11 cellular contexts compared by ENCODE assay signal in the genomic region with DNA sequence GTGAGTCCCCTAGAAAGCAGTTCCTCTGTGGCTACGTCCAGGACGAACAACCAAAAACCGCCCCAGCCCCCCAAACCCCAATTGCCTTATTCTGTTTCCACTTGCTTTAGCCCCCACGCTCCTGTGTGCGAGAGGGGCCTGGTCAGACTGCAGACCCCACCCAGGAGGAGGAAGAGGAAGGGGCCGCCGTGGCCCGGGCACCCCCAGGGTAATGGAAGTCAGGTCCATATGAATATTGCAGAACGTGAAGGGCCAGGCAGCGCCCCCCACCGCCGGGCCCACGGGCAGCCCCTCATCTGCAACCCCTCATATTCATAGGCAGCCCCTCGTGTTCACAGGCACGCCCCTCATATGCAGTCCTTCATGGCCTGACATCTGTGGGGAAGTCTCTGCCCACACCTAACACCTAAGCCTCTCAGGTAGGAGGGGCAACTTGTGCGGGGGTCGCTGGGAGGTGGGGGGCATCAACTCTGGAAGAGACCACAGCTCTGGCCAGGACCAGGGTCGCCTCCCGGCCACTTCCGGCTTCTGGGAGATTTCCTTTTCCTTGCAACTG. TPM values are rescaled to one million over a fixed set of nuclear protein-coding genes. Genes with fewer than 3 reads are reported as not detected.
DNase-seq lines count a peak whose midpoint lies in the region; ATAC-seq and TF ChIP-seq lines count a peak whose summit lies in the region.
"Had no signal": no experiment of that assay in that cellular context is flagged by ENCODE, and none has a peak within 500 bp of the region (broad histone marks: within the 10 kb centered on the region; RNA-seq: fewer than 3 reads in every experiment).

No MANE protein-coding gene starts in this region.

- H3K27me3 ChIP-seq in ACC112 (ENCODE audit: insufficient read depth, low read length) = peaks cover 74% of the 10 kb centered on the region
- peaks cover 6% of the 10 kb centered on the region; the same call in 1 of the 2 replicates for H3K27me3 ChIP-seq in HCT116 (ENCODE audit: insufficient read depth, low read length)
- H3K27me3 ChIP-seq in colonic mucosa = peaks cover 24% of the 10 kb centered on the region
- H3K27me3 ChIP-seq in naive thymus-derived CD4-positive, alpha-beta T cell (ENCODE audit: control insufficient read depth in 2 of 2, insufficient read depth in 2 of 2, low read length in 2 of 2) = no peaks in the 10 kb centered on the region

- H3K4me2 ChIP-seq in HCT116 (ENCODE audit: low read length) = peak overlapping the region; percentile 62

- TF ChIP-seq CTCF in HCT116 (IDR thresholded peaks at IDR 0.05 in 2 of 3, conservative IDR thresholded peaks at IDR 0.05 in 1 of 3; ENCODE audit: borderline replicate concordance in 1 of 3, insufficient read depth in 1 of 3, low read depth in 2 of 3, low read length in 2 of 3) (no peak), colonic mucosa (IDR thresholded peaks at IDR 0.05) (no peak)

- DNase-seq in HCT116 (ENCODE audit: low read depth, low spot score) = no peak
- no peak for DNase-seq in colonic mucosa
- no peak for DNase-seq in naive thymus-derived CD4-positive, alpha-beta T cell
- no peak for DNase-seq in OCI-M2 (lab: John Stamatoyannopoulos, UW; ENCODE audit: unreplicated experiment)
- no peak for DNase-seq in posterior cingulate gyrus
- DNase-seq in D341Med (ENCODE audit: low spot score) = no peak

- peak overlapping the region in 1 of 9 donors; percentile 45 for H3K27ac Mint-ChIP-seq in naive thymus-derived CD4-positive, alpha-beta T cell

- H3K9ac ChIP-seq in HCT116 (ENCODE audit: low read length) (no peak overlapping the region), colonic mucosa (ENCODE audit: low read depth in 2 of 2, low read length in 2 of 2) (no peak overlapping the region)

- RAD21 ChIA-PET in HCT116 (lab: Charles Lee; ENCODE audit: low non-redundant PET in 1 of 2, low total read pairs in 2 of 2, uncharacterized antibody in 2 of 2, unreplicated experiment in 2 of 2) = no interaction called here

- H3K9me3 Mint-ChIP-seq in naive thymus-derived CD4-positive, alpha-beta T cell = peaks cover 0 to 14% (median 11%) of the 10 kb centered on the region in 11 donors

- H2AFZ ChIP-seq in ACC112 (ENCODE audit: low read length, unreplicated experiment) (no peak overlapping the region), HCT116 (ENCODE audit: low read depth, low read length, poor library complexity, severe bottlenecking) (no peak overlapping the region)

- H3K4me3 ChIP-seq in ACC112 (ENCODE audit: low read depth, low read length) = peak overlapping the region; percentile 67
- peak overlapping the region; percentile 25 to 42; a peak in 1 of 4 replicates for H3K4me3 ChIP-seq in HCT116 (replicated peaks in 1 of 2; ENCODE audit: low read depth in 1 of 2, low read length in 2 of 2)
- peak overlapping the region; percentile 31 for H3K4me3 ChIP-seq in colonic mucosa
- no peak overlapping the region for H3K4me3 ChIP-seq in naive thymus-derived CD4-positive, alpha-beta T cell (ENCODE audit: low read length)
- H3K4me3 ChIP-seq: K562 had no signal

- TF ChIP-seq POLR2A in HCT116 (IDR thresholded peaks at IDR 0.05; ENCODE audit: borderline replicate concordance, extremely low read depth, insufficient read depth, insufficient read length) = no peak

- ATAC-seq in HCT116 (no peak), HG03439 (IDR thresholded peaks at IDR 0.05; ENCODE audit: unreplicated experiment) (no peak)
- ATAC-seq in naive thymus-derived CD4-positive, alpha-beta T cell = no peak

- H3K9me3 ChIP-seq in HCT116 (ENCODE audit: control insufficient read depth in 1 of 2, insufficient read depth in 1 of 2, low read depth in 1 of 2, low read length in 2 of 2) (no peaks in the 10 kb centered on the region), colonic mucosa (no peaks in the 10 kb centered on the region)
- H3K9me3 ChIP-seq in naive thymus-derived CD4-positive, alpha-beta T cell (ENCODE audit: control insufficient read depth in 2 of 3, low read length in 3 of 3) = peaks cover 0 to 5% (median 0%) of the 10 kb centered on the region in 3 experiments
- H3K9me3 ChIP-seq: SJSA1 had no signal

- intact Hi-C loops in HCT116 (cut with micrococcal nuclease) = no loop called here
- intact Hi-C loops in colonic mucosa (cut with DNase I) = no loop called here
- intact Hi-C loops in naive thymus-derived CD4-positive, alpha-beta T cell (cut with micrococcal nuclease) = no loop called here
- intact Hi-C loops in posterior cingulate gyrus (cut with DNase I) = no loop called here

- no peaks in the 10 kb centered on the region for H3K79me2 ChIP-seq in ACC112 (ENCODE audit: control insufficient read depth, insufficient read depth, low read length, unreplicated experiment)
- H3K79me2 ChIP-seq in HCT116 (ENCODE audit: insufficient read depth, low read length) = no peaks in the 10 kb centered on the region

- H3K4me1 Mint-ChIP-seq in naive thymus-derived CD4-positive, alpha-beta T cell = peaks cover 0 to 7% (median 3%) of the 10 kb centered on the region in 7 donors

- no peaks in the 10 kb centered on the region for H4K20me1 ChIP-seq in HCT116 (ENCODE audit: insufficient read depth)

- H3K27ac ChIP-seq in ACC112 (ENCODE audit: low read depth, low read length) (no peak overlapping the region), HCT116 (ENCODE audit: low read depth, low read length) (no peak overlapping the region), colonic mucosa (no peak overlapping the region)
- no peak overlapping the region for H3K27ac ChIP-seq in naive thymus-derived CD4-positive, alpha-beta T cell (ENCODE audit: low read depth, low read length)
- H3K27ac ChIP-seq: left lung, SJSA1 had no signal

- BruUV-seq in HCT116 (replicated peaks; lab: Mats Ljungman, UMichigan) = no TSS peak

- peaks cover 24 to 61% (median 37%) of the 10 kb centered on the region in 5 donors for H3K27me3 Mint-ChIP-seq in naive thymus-derived CD4-positive, alpha-beta T cell

- TF ChIP-seq RAD21 in HCT116 (IDR thresholded peaks at IDR 0.05; ENCODE audit: low read depth) = no peak

- H3K4me3 Mint-ChIP-seq in naive thymus-derived CD4-positive, alpha-beta T cell = peak overlapping the region in 8 of 10 donors; percentile 26 to 77 (median 60)

- peaks cover 0 to 9% (median 0%) of the 10 kb centered on the region in 5 donors for H3K36me3 Mint-ChIP-seq in naive thymus-derived CD4-positive, alpha-beta T cell

- no peaks in the 10 kb centered on the region for H3K4me1 ChIP-seq in ACC112 (ENCODE audit: control insufficient read depth, insufficient read depth, low read length, unreplicated experiment)
- no peaks in the 10 kb centered on the region for H3K4me1 ChIP-seq in HCT116 (ENCODE audit: control insufficient read depth in 1 of 2, insufficient read depth in 2 of 2, low read length in 2 of 2)
- H3K4me1 ChIP-seq in colonic mucosa = no peaks in the 10 kb centered on the region
- no peaks in the 10 kb centered on the region for H3K4me1 ChIP-seq in naive thymus-derived CD4-positive, alpha-beta T cell (ENCODE audit: control insufficient read depth in 2 of 2, insufficient read depth in 2 of 2, low read length in 2 of 2)
- H3K4me1 ChIP-seq: SJSA1 had no signal

- CTCF ChIA-PET in HCT116 (lab: Charles Lee) = no interaction called here
- CTCF ChIA-PET in naive thymus-derived CD4-positive, alpha-beta T cell (lab: Charles Lee) = no interaction called here

- POLR2A ChIA-PET in HCT116 (lab: Charles Lee) = no interaction called here
- POLR2A ChIA-PET in naive thymus-derived CD4-positive, alpha-beta T cell (lab: Charles Lee) = no interaction called here

- H3K36me3 ChIP-seq in ACC112 (ENCODE audit: insufficient read depth, low read length) (no peaks in the 10 kb centered on the region), HCT116 (ENCODE audit: control insufficient read depth in 1 of 2, insufficient read depth in 2 of 2, low read length in 2 of 2) (no peaks in the 10 kb centered on the region), colonic mucosa (no peaks in the 10 kb centered on the region)
- no peaks in the 10 kb centered on the region for H3K36me3 ChIP-seq in naive thymus-derived CD4-positive, alpha-beta T cell (ENCODE audit: control insufficient read depth in 2 of 3, insufficient read depth in 3 of 3, low read length in 3 of 3)
- H3K36me3 ChIP-seq: left lung, SJSA1 had no signal

- no peaks in the 10 kb centered on the region for H3K9me2 ChIP-seq in HCT116 (ENCODE audit: insufficient read depth)

TF ChIP-seq in HCT116, 20 proteins besides CTCF, POLR2A, EP300 and RAD21:
- TF ChIP-seq SP1 (IDR thresholded peaks at IDR 0.05; ENCODE audit: low read depth) = no peak
- TF ChIP-seq EZH2 (IDR thresholded peaks at IDR 0.05) = no peak
- TF ChIP-seq, protein P1, sequence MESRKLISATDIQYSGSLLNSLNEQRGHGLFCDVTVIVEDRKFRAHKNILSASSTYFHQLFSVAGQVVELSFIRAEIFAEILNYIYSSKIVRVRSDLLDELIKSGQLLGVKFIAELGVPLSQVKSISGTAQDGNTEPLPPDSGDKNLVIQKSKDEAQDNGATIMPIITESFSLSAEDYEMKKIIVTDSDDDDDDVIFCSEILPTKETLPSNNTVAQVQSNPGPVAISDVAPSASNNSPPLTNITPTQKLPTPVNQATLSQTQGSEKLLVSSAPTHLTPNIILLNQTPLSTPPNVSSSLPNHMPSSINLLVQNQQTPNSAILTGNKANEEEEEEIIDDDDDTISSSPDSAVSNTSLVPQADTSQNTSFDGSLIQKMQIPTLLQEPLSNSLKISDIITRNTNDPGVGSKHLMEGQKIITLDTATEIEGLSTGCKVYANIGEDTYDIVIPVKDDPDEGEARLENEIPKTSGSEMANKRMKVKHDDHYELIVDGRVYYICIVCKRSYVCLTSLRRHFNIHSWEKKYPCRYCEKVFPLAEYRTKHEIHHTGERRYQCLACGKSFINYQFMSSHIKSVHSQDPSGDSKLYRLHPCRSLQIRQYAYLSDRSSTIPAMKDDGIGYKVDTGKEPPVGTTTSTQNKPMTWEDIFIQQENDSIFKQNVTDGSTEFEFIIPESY (IDR thresholded peaks at IDR 0.05; ENCODE audit: extremely low read depth, insufficient replicate concordance, low read length) = no peak
- no peak for TF ChIP-seq EGR1 (IDR thresholded peaks at IDR 0.05; ENCODE audit: low read depth)
- TF ChIP-seq SRF (IDR thresholded peaks at IDR 0.05; ENCODE audit: low read depth) = no peak
- TF ChIP-seq CEBPB (IDR thresholded peaks at IDR 0.05; ENCODE audit: low read depth) = no peak
- TF ChIP-seq YY1 (IDR thresholded peaks at IDR 0.05; ENCODE audit: extremely low read depth, insufficient replicate concordance, low read depth, low read length) = no peak
- no peak for TF ChIP-seq FOSL1 (IDR thresholded peaks at IDR 0.05; ENCODE audit: low read depth)
- no peak for TF ChIP-seq ZFX (IDR thresholded peaks at IDR 0.05)

RNA-seq across cellular contexts. Expression of gene PLEKHG4B, which starts 37.7 kb away (rescaled TPM):
- total RNA-seq in HCT116 (2021; ENCODE audit: unreplicated experiment) = 0.02 TPM
- polyA plus RNA-seq in HCT116 (2012) = 0.05 and 0.07 TPM in 2 replicates
- total RNA-seq in colonic mucosa = under 1 TPM; 0.05 to 0.17 TPM
- 1 to 10 TPM in 1 of 5 experiments, under 1 TPM in 1, not detected in 3; 0.39 to 2.0 TPM for total RNA-seq in naive thymus-derived CD4-positive, alpha-beta T cell
- not detected for polyA plus RNA-seq in naive thymus-derived CD4-positive, alpha-beta T cell
- polyA plus RNA-seq: K562 had no signal
